ENCODE assay signal across 1 cellular context in the genomic region with DNA sequence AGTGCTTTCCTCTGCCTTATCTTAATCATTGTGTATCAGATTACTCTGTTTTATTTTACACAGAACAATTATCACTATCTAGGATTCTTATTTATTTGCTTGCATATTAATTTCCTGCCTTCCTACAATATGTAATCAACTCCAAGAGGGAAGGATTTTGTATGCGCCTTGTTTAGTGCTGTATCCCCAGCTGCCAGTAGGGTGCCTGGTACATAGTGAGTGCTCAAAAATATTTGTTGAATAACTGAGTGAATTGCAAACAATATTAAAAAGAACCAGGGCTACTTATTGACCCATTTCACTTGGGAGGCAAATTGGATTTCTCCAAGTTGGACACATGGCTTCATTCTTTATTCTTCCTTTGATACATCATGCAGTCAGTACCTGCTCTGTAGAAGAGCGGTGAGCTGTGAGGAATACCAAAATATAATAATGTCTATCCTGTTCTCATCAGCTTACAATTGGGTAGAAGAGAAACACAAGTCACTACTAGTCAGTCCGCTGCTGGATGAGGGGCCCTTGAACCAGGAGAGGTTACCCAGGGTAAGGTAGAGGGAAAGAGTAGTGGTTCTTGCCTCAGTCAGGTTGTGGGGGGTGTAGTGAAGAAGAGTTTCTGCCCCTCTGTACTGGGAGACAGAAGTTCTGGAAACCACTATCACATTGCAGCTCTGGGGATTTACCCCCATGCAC.
TF ChIP-seq lines count a peak whose summit lies in the region.

No MANE protein-coding gene starts in this region.

TF ChIP-seq in GM12878, 131 proteins besides CTCF, POLR2A, EP300 and RAD21:
- TF ChIP-seq FOXK2 (IDR thresholded peaks at IDR 0.05) (no peak), CHD1 (IDR thresholded peaks at IDR 0.05; ENCODE audit: low read depth, low read length) (no peak), ZNF217 (IDR thresholded peaks at IDR 0.05) (no peak), CREB1 (IDR thresholded peaks at IDR 0.05; ENCODE audit: low read depth) (no peak), ZNF274 (IDR thresholded peaks at IDR 0.05; ENCODE audit: insufficient read depth, insufficient read length) (no peak), NFIC (IDR thresholded peaks at IDR 0.05; ENCODE audit: low read depth, low read length) (no peak), LARP7 (IDR thresholded peaks at IDR 0.05) (no peak), PRDM15 (CRISPR knock-in tag; IDR thresholded peaks at IDR 0.05) (no peak)
